ENCODE assay signal across 1 cellular context in genomic region chr1:55326496-55326895, GRCh38.
TF ChIP-seq lines count a peak whose summit lies in the region.

No MANE protein-coding gene starts in this region.

TF ChIP-seq in IMR-90, 13 proteins besides CTCF, POLR2A, EP300 and RAD21 (continued from another document):
- TF ChIP-seq ELK1 (IDR thresholded peaks at IDR 0.05; ENCODE audit: borderline replicate concordance, low read depth, low read length): no peak
- no peak for TF ChIP-seq CEBPB (IDR thresholded peaks at IDR 0.05; ENCODE audit: low read depth, low read length)
- TF ChIP-seq SMC3 (IDR thresholded peaks at IDR 0.05; ENCODE audit: low read depth, low read length): no peak
- TF ChIP-seq USF2 (IDR thresholded peaks at IDR 0.05; ENCODE audit: low read depth, low read length): no peak
- no peak for TF ChIP-seq RFX5 (IDR thresholded peaks at IDR 0.05; ENCODE audit: low read depth, low read length)
